ENCODE assay signal across 8 cellular contexts in genomic region chr5:169647566-169647965, GRCh38. TPM values are rescaled to one million over a fixed set of nuclear protein-coding genes. Genes with fewer than 3 reads are reported as not detected.
DNase-seq lines count a peak whose midpoint lies in the region; ATAC-seq and TF ChIP-seq lines count a peak whose summit lies in the region.

No MANE protein-coding gene starts in this region.

- H2AFZ ChIP-seq in SK-N-SH (ENCODE audit: low read depth) = no peak overlapping the region

- CTCF ChIA-PET in SK-N-SH (lab: Yijun Ruan, JAX) = no interaction called here

- no peaks in the 10 kb centered on the region for H3K79me2 ChIP-seq in SK-N-SH (ENCODE audit: insufficient read depth)

- H4K20me1 ChIP-seq in SK-N-SH (ENCODE audit: insufficient read depth) = no peaks in the 10 kb centered on the region

- H3K27ac ChIP-seq in SK-N-SH (ENCODE audit: low read depth in 2 of 2, low read length in 1 of 2) (no peak overlapping the region), WERI-Rb-1 (no peak overlapping the region)

- H3K9me2 ChIP-seq in SK-N-SH = no peaks in the 10 kb centered on the region

- POLR2A ChIA-PET in SK-N-SH (lab: Yijun Ruan, JAX) = no interaction called here

- no peak for TF ChIP-seq RAD21 in SK-N-SH (IDR thresholded peaks at IDR 0.05; ENCODE audit: low read length)

- no peak for TF ChIP-seq EP300 in SK-N-SH (IDR thresholded peaks at IDR 0.05; ENCODE audit: borderline replicate concordance in 1 of 2, low read depth in 1 of 2, low read length in 1 of 2)

- TF ChIP-seq CTCF in SK-N-SH (IDR thresholded peaks at IDR 0.05) (no peak), WERI-Rb-1 (IDR thresholded peaks at IDR 0.05; ENCODE audit: low read depth, low read length) (no peak)

- peaks cover 22% of the 10 kb centered on the region for H3F3A ChIP-seq in SK-N-SH (replicated peaks; ENCODE audit: insufficient read depth)

- no peak overlapping the region for H3K4me3 ChIP-seq in SK-N-SH (ENCODE audit: low read depth in 2 of 2, low read length in 1 of 2)
- no peak overlapping the region for H3K4me3 ChIP-seq in WERI-Rb-1 (ENCODE audit: low read depth, low read length)

- H3K36me3 ChIP-seq in SK-N-SH (replicated peaks in 1 of 2; ENCODE audit: control insufficient read depth in 1 of 2, insufficient read depth in 2 of 2, low read length in 1 of 2) = no peaks in the 10 kb centered on the region
- H3K36me3 ChIP-seq in WERI-Rb-1 = no peaks in the 10 kb centered on the region

- H3K27ac Mint-ChIP-seq in activated T-helper 2 cell treated with anti-CD3 and anti-CD28 coated beads, Interferon-gamma antibody, Interleukin-2, Interleukin-4, amounts not matched to agents 10 μg/mL and 5 μg/mL and 100 μg/mL, durations not matched to agents 14 hours and 24 hours and 36 hours = peak overlapping the region; percentile 95

- no peaks in the 10 kb centered on the region for H3K27me3 Mint-ChIP-seq in activated T-helper 2 cell treated with anti-CD3 and anti-CD28 coated beads, Interferon-gamma antibody, Interleukin-2, Interleukin-4, amounts not matched to agents 10 μg/mL and 5 μg/mL and 100 μg/mL, durations not matched to agents 14 hours and 24 hours and 36 hours (ENCODE audit: low read depth)

- peaks cover 78% of the 10 kb centered on the region for H3K36me3 Mint-ChIP-seq in activated T-helper 2 cell treated with anti-CD3 and anti-CD28 coated beads, Interferon-gamma antibody, Interleukin-2, Interleukin-4, amounts not matched to agents 10 μg/mL and 5 μg/mL and 100 μg/mL, durations not matched to agents 14 hours and 24 hours and 36 hours (ENCODE audit: low read depth)

- no peak overlapping the region for H3K9ac ChIP-seq in SK-N-SH

- ATAC-seq in GM19463 (IDR thresholded peaks at IDR 0.05; ENCODE audit: unreplicated experiment) (peak; percentile 46), HG03432 (IDR thresholded peaks at IDR 0.05; ENCODE audit: unreplicated experiment) (peak; percentile 59), HG03457 (IDR thresholded peaks at IDR 0.05; ENCODE audit: unreplicated experiment) (no peak)

- H3K4me2 ChIP-seq in SK-N-SH = no peak overlapping the region

- H3K4me1 Mint-ChIP-seq in activated T-helper 2 cell treated with anti-CD3 and anti-CD28 coated beads, Interferon-gamma antibody, Interleukin-2, Interleukin-4, amounts not matched to agents 10 μg/mL and 5 μg/mL and 100 μg/mL, durations not matched to agents 14 hours and 24 hours and 36 hours (ENCODE audit: low read depth) = peaks cover 87% of the 10 kb centered on the region

- DNase-seq in CD1c-positive myeloid dendritic cell (ENCODE audit: extremely low spot score) = peak; percentile 57
- no peak for DNase-seq in activated T-helper 2 cell treated with anti-CD3 and anti-CD28 coated beads, Interferon-gamma antibody, Interleukin-2, Interleukin-4, amounts not matched to agents 10 μg/mL and 5 μg/mL and 100 μg/mL, durations not matched to agents 14 hours and 24 hours and 36 hours (ENCODE audit: low spot score)
- no peak for DNase-seq in SK-N-SH
- DNase-seq in stimulated activated naive CD4-positive, alpha-beta T cell (lab: John Stamatoyannopoulos, UW) = no peak
- DNase-seq in WERI-Rb-1 = no peak

- intact Hi-C loops in activated T-helper 2 cell treated with anti-CD3 and anti-CD28 coated beads, Interferon-gamma antibody, Interleukin-2, Interleukin-4, amounts not matched to agents 10 μg/mL and 5 μg/mL and 100 μg/mL, durations not matched to agents 14 hours and 24 hours and 36 hours (cut with micrococcal nuclease) = no loop called here

- peak overlapping the region; percentile 48 for H3K4me3 Mint-ChIP-seq in activated T-helper 2 cell treated with anti-CD3 and anti-CD28 coated beads, Interferon-gamma antibody, Interleukin-2, Interleukin-4, amounts not matched to agents 10 μg/mL and 5 μg/mL and 100 μg/mL, durations not matched to agents 14 hours and 24 hours and 36 hours (ENCODE audit: low read depth)

- H3K27me3 ChIP-seq in SK-N-SH (ENCODE audit: insufficient read depth) = no peaks in the 10 kb centered on the region
- H3K27me3 ChIP-seq in WERI-Rb-1 (ENCODE audit: insufficient read depth, low read depth, severe bottlenecking) = peaks cover 81% of the 10 kb centered on the region

- WGBS in SK-N-SH (ENCODE audit: low lambda C conversion rate) = 36% methylated on average over 1 of the region's 1 CpG

- no peaks in the 10 kb centered on the region for H3K9me3 ChIP-seq in SK-N-SH
- H3K9me3 ChIP-seq in WERI-Rb-1 (ENCODE audit: severe bottlenecking) = no peaks in the 10 kb centered on the region

- peaks cover 23% of the 10 kb centered on the region in 2 experiments; a peak in 3 of 4 replicates for H3K4me1 ChIP-seq in SK-N-SH (ENCODE audit: control insufficient read depth in 1 of 2, insufficient read depth in 2 of 2, low read depth in 1 of 2, low read length in 1 of 2)

- H3K9me3 Mint-ChIP-seq in activated T-helper 2 cell treated with anti-CD3 and anti-CD28 coated beads, Interferon-gamma antibody, Interleukin-2, Interleukin-4, amounts not matched to agents 10 μg/mL and 5 μg/mL and 100 μg/mL, durations not matched to agents 14 hours and 24 hours and 36 hours = no peaks in the 10 kb centered on the region

TF ChIP-seq in SK-N-SH, 30 proteins besides CTCF, POLR2A, EP300 and RAD21:
- TF ChIP-seq NFIC (IDR thresholded peaks at IDR 0.05; ENCODE audit: borderline replicate concordance) = no peak
- no peak for TF ChIP-seq PBX3 (IDR thresholded peaks at IDR 0.05)
- no peak for TF ChIP-seq YY1 (IDR thresholded peaks at IDR 0.05; ENCODE audit: low read depth)
- TF ChIP-seq, protein P1, sequence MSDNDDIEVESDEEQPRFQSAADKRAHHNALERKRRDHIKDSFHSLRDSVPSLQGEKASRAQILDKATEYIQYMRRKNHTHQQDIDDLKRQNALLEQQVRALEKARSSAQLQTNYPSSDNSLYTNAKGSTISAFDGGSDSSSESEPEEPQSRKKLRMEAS (IDR thresholded peaks at IDR 0.05; ENCODE audit: low read depth) = no peak
- TF ChIP-seq POLR2AphosphoS5 (IDR thresholded peaks at IDR 0.05; ENCODE audit: low read depth, low read length) = no peak
- TF ChIP-seq ELF1 (IDR thresholded peaks at IDR 0.05) = no peak
- TF ChIP-seq REST (IDR thresholded peaks at IDR 0.05; ENCODE audit: low read depth, low read length) = no peak

RNA-seq across cellular contexts. Expression of gene DOCK2, which starts 10.5 kb away (rescaled TPM):
- 217 and 246 TPM in 2 replicates for total RNA-seq in activated T-helper 2 cell treated with anti-CD3 and anti-CD28 coated beads, Interferon-gamma antibody, Interleukin-2, Interleukin-4, amounts not matched to agents 10 μg/mL and 5 μg/mL and 100 μg/mL, durations not matched to agents 14 hours and 24 hours and 36 hours
- 3.8 and 5.2 TPM in 2 replicates for polyA plus RNA-seq in SK-N-SH (2012; rRNA removed)
- 5.2 and 5.4 TPM in 2 replicates for polyA plus RNA-seq in SK-N-SH (2012; cell fraction: cytosol; rRNA removed)
- polyA plus RNA-seq in SK-N-SH (2012; cell fraction: nucleus; rRNA removed) = 5.7 and 7.1 TPM in 2 replicates
